8 cellular contexts compared by ENCODE assay signal in the genomic region with DNA sequence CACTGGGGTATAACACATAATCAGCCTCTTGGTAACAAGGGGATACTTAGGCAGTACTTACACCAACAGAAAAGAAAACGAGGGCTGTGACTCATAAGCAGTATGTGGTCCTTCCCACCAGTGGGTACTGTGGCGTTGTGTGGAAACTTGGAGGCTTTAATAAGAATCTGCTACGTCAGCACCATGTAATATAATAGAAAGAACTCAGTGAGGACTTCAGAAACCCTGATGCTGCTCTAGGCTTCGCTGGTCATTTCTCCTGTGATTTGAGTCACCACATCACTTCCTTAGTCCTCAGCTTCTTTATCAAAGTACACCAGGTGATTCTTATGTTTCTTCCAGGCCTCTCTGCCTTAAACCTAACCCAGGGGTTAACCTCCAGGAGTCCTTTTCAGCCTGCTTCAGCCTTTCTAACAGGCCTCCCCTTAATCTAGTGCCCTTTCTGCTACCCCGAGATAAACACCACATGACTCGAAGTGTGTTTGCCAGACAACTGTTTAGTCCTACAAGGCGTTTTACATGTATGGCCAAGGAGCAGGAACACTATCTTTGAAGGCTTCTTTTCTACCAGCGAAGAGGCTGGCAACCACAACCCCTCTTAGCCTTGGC.
DNase-seq lines count a peak whose midpoint lies in the region; ATAC-seq and TF ChIP-seq lines count a peak whose summit lies in the region.

No MANE protein-coding gene starts in this region.

- no peak overlapping the region for H3K9ac ChIP-seq in mammary epithelial cell (ENCODE audit: insufficient read depth, low read length)

- H4K20me1 ChIP-seq in mammary epithelial cell (ENCODE audit: insufficient read depth, low read length): no peaks in the 10 kb centered on the region

- no peak overlapping the region for H3K4me2 ChIP-seq in mammary epithelial cell (ENCODE audit: insufficient read depth, low read depth, low read length)

- H3K27ac ChIP-seq in mammary epithelial cell (ENCODE audit: insufficient read depth, low read depth, low read length): no peak overlapping the region

- 95% methylated on average over 8 of the region's 8 CpGs for WGBS in mammary epithelial cell (ENCODE audit: low coverage, missing lambda C conversion rate)

- no peaks in the 10 kb centered on the region for H3K36me3 ChIP-seq in mammary epithelial cell (ENCODE audit: insufficient read depth, low read length)

- no peak overlapping the region for H2AFZ ChIP-seq in mammary epithelial cell (ENCODE audit: low read depth, low read length)

- dilution Hi-C loops in mammary epithelial cell (cut with HindIII; ENCODE audit: low sequenced_read_pairs): no loop called here

- in situ Hi-C loops in mammary epithelial cell (cut with MboI; ENCODE audit: low sequenced_read_pairs in 2 of 2): no loop called here

- intact Hi-C loops in mammary epithelial cell (cut with micrococcal nuclease): loop anchor here (5.0 kb wide), 1 partner anchor 193 kb away; no protein-coding TSS in a partner anchor

- DNase-seq in Daoy (ENCODE audit: low read depth): peak; percentile 60
- DNase-seq in NCI-H226: peak; percentile 51
- peak; percentile 49 for DNase-seq in activated naive CD4-positive, alpha-beta T cell treated with anti-CD3 and anti-CD28 coated beads, Interleukin-2, amount 50 U/mL, for 16 hours
- peak; percentile 25 for DNase-seq in islet precursor cell
- peak; percentile 47 to 59 for DNase-seq in stimulated activated CD8-positive, alpha-beta memory T cell treated with anti-CD3 and anti-CD28 coated beads, Interleukin-2, amount 100 ng/mL, for 1 hour (ENCODE audit: low read depth in 2 of 2)
- DNase-seq in NCI-H446 treated with DMSO at 0.1 percent for 48 hours (lab: John Stamatoyannopoulos, UW): no peak
- no peak for DNase-seq in mammary epithelial cell

- H3K9me3 ChIP-seq in mammary epithelial cell (replicated peaks; ENCODE audit: insufficient read depth, low read length): no peaks in the 10 kb centered on the region

- no TSS peak for BruUV-seq in mammary epithelial cell (replicated peaks; lab: Mats Ljungman, UMichigan)

- H3K4me3 ChIP-seq in mammary epithelial cell (replicated peaks in 1 of 3; ENCODE audit: insufficient read depth in 1 of 3, low read depth in 2 of 3, low read length in 3 of 3): no peak overlapping the region

- CTCF ChIA-PET in mammary epithelial cell (lab: Charles Lee; ENCODE audit: low non-redundant PET): interaction anchor here (0.6 kb wide), 1 partner anchor 127 kb away, joined by 3 read pairs; no protein-coding TSS in a partner anchor

- peak; percentile 71 for ATAC-seq in GM21717 (IDR thresholded peaks at IDR 0.05; ENCODE audit: unreplicated experiment)

- peaks cover 18% of the 10 kb centered on the region for H3K4me1 ChIP-seq in mammary epithelial cell (ENCODE audit: insufficient read depth, low read length)

- H3K79me2 ChIP-seq in mammary epithelial cell (ENCODE audit: insufficient read depth, low read length): peaks cover 3% of the 10 kb centered on the region

- no peak for TF ChIP-seq CTCF in mammary epithelial cell (conservative IDR thresholded peaks at IDR 0.05 in 1 of 2, IDR thresholded peaks at IDR 0.05 in 1 of 2; ENCODE audit: extremely low read depth in 1 of 2, insufficient read depth in 1 of 2, low read depth in 1 of 2, low read length in 2 of 2)

- no peaks in the 10 kb centered on the region for H3K27me3 ChIP-seq in mammary epithelial cell (ENCODE audit: insufficient read depth, low read length)

Comparison
In these comparisons a context has a peak if more than half of its experiments do, and no peak if none do; other contexts are left out.
1. DNase-seq: peak in Daoy (single experiment), NCI-H226 (single experiment), activated naive CD4-positive, alpha-beta T cell treated with anti-CD3 and anti-CD28 coated beads, Interleukin-2, amount 50 U/mL, for 16 hours (single experiment), islet precursor cell (single experiment) and stimulated activated CD8-positive, alpha-beta memory T cell treated with anti-CD3 and anti-CD28 coated beads, Interleukin-2, amount 100 ng/mL, for 1 hour (2 of 2); none in NCI-H446 treated with DMSO at 0.1 percent for 48 hours (single experiment) and mammary epithelial cell (single experiment).